37 cellular contexts compared by ENCODE assay signal in the genomic region with DNA sequence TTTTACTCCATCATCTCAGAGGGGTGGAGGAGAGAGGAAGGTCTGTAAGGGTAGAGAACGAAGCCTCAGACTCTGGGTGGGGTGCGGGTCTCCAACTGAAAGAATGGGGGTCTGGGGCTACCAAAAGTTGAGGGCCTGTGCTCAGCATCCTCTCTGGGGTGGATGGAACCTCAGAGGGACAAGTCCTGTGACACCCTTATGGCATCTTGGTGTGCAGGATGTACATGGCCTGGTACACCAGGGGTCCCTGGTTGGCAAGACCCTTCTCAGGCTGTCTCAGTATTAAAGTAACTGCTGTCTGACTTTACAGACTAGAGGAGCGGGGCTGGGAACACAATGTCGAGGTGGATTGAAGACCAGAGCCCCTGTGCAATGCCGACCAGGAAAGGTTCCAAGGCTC. TPM values are rescaled to one million over a fixed set of nuclear protein-coding genes. Genes with fewer than 3 reads are reported as not detected.
"Had no signal": no experiment of that assay in that cellular context is flagged by ENCODE, and none has a peak within 500 bp of the region (broad histone marks: within the 10 kb centered on the region; RNA-seq: fewer than 3 reads in every experiment).

No MANE protein-coding gene starts in this region.

- H3K9me3 ChIP-seq: MG63, SJCRH30 had no signal

- H3K27me3 ChIP-seq: brain microvascular endothelial cell, MG63 had no signal

- DNase-seq: activated CD4-positive, alpha-beta memory T cell treated with anti-CD3 and anti-CD28 coated beads, Interleukin-2, amount 10 ng/mL, durations not matched to agents 7 days and 5 days; activated CD4-positive, alpha-beta T cell treated with anti-CD3 and anti-CD28 coated beads for 1 hour; activated CD4-positive, alpha-beta T cell treated with anti-CD3 and anti-CD28 coated beads for 48 hours; activated CD4-positive, CD25-positive, alpha-beta regulatory T cell; activated CD8-positive, alpha-beta memory T cell treated with anti-CD3 and anti-CD28 coated beads for 24 hours; activated CD8-positive, alpha-beta memory T cell treated with anti-CD3 and anti-CD28 coated beads, Interleukin-2, amount 10 ng/mL, durations not matched to agents 7 days and 5 days; activated CD8-positive, alpha-beta memory T cell treated with anti-CD3 and anti-CD28 coated beads, Interleukin-2, amount 50 U/mL, for 48 hours; activated effector memory CD4-positive, alpha-beta T cell treated with Interleukin-2 at 50 U/mL for 16 hours; activated naive CD4-positive, alpha-beta T cell; activated naive CD4-positive, alpha-beta T cell treated with anti-CD3 and anti-CD28 coated beads, Interleukin-2, amount 50 U/mL, for 16 hours; activated naive CD8-positive, alpha-beta T cell treated with anti-CD3 and anti-CD28 coated beads for 36 hours; activated T-cell treated with anti-CD3 and anti-CD28 coated beads, Interleukin-2, amount 50 U/mL, for 48 hours; amniotic stem cell; aorta; brain microvascular endothelial cell; Kasumi-1; KG1; MG63; NCI-H1048; NCI-H1436 treated with DMSO at 0.1 percent for 48 hours; NCI-H1694 treated with DMSO at 0.1 percent for 48 hours; NCI-H2029; NCI-H2107; NCI-H2171; NCI-H510A; NCI-H526; NCI-H748 treated with DMSO at 0.1 percent for 48 hours; PC-9; SHP77; SJCRH30; T1000; WERI-Rb-1 had no signal

- H3K27ac ChIP-seq: brain microvascular endothelial cell, PC-9, RWPE1, SJCRH30, SK-N-MC, WERI-Rb-1 had no signal

- H3K36me3 ChIP-seq: brain microvascular endothelial cell, MG63, SJCRH30, WERI-Rb-1 had no signal

- H3K4me1 ChIP-seq: SJCRH30 had no signal

- ATAC-seq: activated CD8-positive, alpha-beta memory T cell treated with anti-CD3 and anti-CD28 coated beads, Interleukin-2, amount 10 ng/mL, durations not matched to agents 7 days and 5 days had no signal

- H2AFZ ChIP-seq: PC-9 had no signal

- H3K4me3 ChIP-seq: MG63, PC-9, SJCRH30, SK-N-MC had no signal

- H3K4me2 ChIP-seq: PC-9 had no signal

RNA-seq across cellular contexts. Expression of gene SLC4A3, which starts 2.3 kb away (rescaled TPM):
- total RNA-seq: activated CD4-positive, alpha-beta memory T cell treated with anti-CD3 and anti-CD28 coated beads, Interleukin-2, amount 10 ng/mL, durations not matched to agents 7 days and 5 days; activated CD8-positive, alpha-beta memory T cell treated with anti-CD3 and anti-CD28 coated beads, Interleukin-2, amount 10 ng/mL, durations not matched to agents 7 days and 5 days; OCI-LY7; T-helper 1 cell treated with Interleukin-12 subunit alpha and Interleukin-12 subunit beta and Interleukin-4 antibody, amounts not matched to agents 30 ng/mL and 1 ng/mL, for 36 hours; T-helper 2 cell treated with Interferon-gamma antibody and Interleukin-4, amounts not matched to agents 100 ng/mL and 5 ng/mL, for 36 hours had no signal

RNA-seq across cellular contexts. Expression of gene INHA, which starts 53.1 kb away (rescaled TPM):
- total RNA-seq: activated CD4-positive, alpha-beta memory T cell treated with anti-CD3 and anti-CD28 coated beads, Interleukin-2, amount 10 ng/mL, durations not matched to agents 7 days and 5 days; activated CD8-positive, alpha-beta memory T cell treated with anti-CD3 and anti-CD28 coated beads, Interleukin-2, amount 10 ng/mL, durations not matched to agents 7 days and 5 days; activated naive CD8-positive, alpha-beta T cell treated with anti-CD3 and anti-CD28 coated beads for 36 hours; OCI-LY7; T-helper 1 cell treated with Interleukin-12 subunit alpha and Interleukin-12 subunit beta and Interleukin-4 antibody, amounts not matched to agents 30 ng/mL and 1 ng/mL, for 36 hours; T-helper 2 cell treated with Interferon-gamma antibody and Interleukin-4, amounts not matched to agents 100 ng/mL and 5 ng/mL, for 36 hours had no signal

RNA-seq across cellular contexts. Expression of gene OBSL1, which starts 53.8 kb away (rescaled TPM):
- total RNA-seq: activated CD4-positive, alpha-beta memory T cell treated with anti-CD3 and anti-CD28 coated beads, Interleukin-2, amount 10 ng/mL, durations not matched to agents 7 days and 5 days; T-helper 2 cell treated with Interferon-gamma antibody and Interleukin-4, amounts not matched to agents 100 ng/mL and 5 ng/mL, for 36 hours had no signal
